In genomic region chr20:50733644-50734349, GRCh38 we compare ENCODE assay signal across 18 cellular contexts. TPM values are rescaled to one million over a fixed set of nuclear protein-coding genes. Genes with fewer than 3 reads are reported as not detected.
DNase-seq lines count a peak whose midpoint lies in the region; ATAC-seq, FAIRE-seq and TF ChIP-seq lines count a peak whose summit lies in the region.
"Had no signal": no experiment of that assay in that cellular context is flagged by ENCODE, and none has a peak within 500 bp of the region (broad histone marks: within the 10 kb centered on the region; RNA-seq: fewer than 3 reads in every experiment).

No MANE protein-coding gene starts in this region.

- peaks cover 10 to 39% (median 28%) of the 10 kb centered on the region in 10 experiments; a peak in 19 of 20 replicates for H3K4me1 ChIP-seq in BLaER1 treated with 17β-estradiol and CSF1 and Interleukin-3, amounts not matched to agents 10 nM and 100 nM
- H3K4me1 ChIP-seq in GM12878 (ENCODE audit: control insufficient read depth, insufficient read depth, low read length) = peaks cover 5% of the 10 kb centered on the region; the same call in 1 of the 2 replicates
- H3K4me1 ChIP-seq in lower lobe of right lung = peaks cover 30% of the 10 kb centered on the region
- H3K4me1 ChIP-seq: BE2C had no signal

- RAD21 ChIA-PET in GM12878 (lab: Charles Lee; ENCODE audit: unreplicated experiment) = interaction anchor here (0.7 kb wide), 1 partner anchor 16 kb away, joined by 3 read pairs; no protein-coding TSS in a partner anchor

- no peak overlapping the region for H3K9ac ChIP-seq in BLaER1 treated with 17β-estradiol and CSF1 and Interleukin-3, amounts not matched to agents 10 nM and 100 nM
- no peak overlapping the region for H3K9ac ChIP-seq in GM12878 (ENCODE audit: control insufficient read depth, insufficient read depth, low read length)

- peaks cover 0 to 33% (median 0%) of the 10 kb centered on the region in 11 experiments; a peak in 3 of 22 replicates for H4K20me1 ChIP-seq in BLaER1 treated with 17β-estradiol and CSF1 and Interleukin-3, amounts not matched to agents 10 nM and 100 nM
- no peaks in the 10 kb centered on the region for H4K20me1 ChIP-seq in GM12878 (ENCODE audit: control insufficient read depth, insufficient read depth)

- WGBS in GM12878 (ENCODE audit: insufficient coverage, insufficient replicate concordance, low lambda C conversion rate, missing lambda C conversion rate) = 50% methylated on average over 1 of the region's 1 CpG

- peak overlapping the region in 8 of 11 experiments; percentile 89 to 97 (median 95); a peak in 16 of 22 replicates for H3K4me2 ChIP-seq in BLaER1 treated with 17β-estradiol and CSF1 and Interleukin-3, amounts not matched to agents 10 nM and 100 nM
- H3K4me2 ChIP-seq in GM12878 (ENCODE audit: control insufficient read depth, insufficient read depth) = no peak overlapping the region; the same call in 1 of the 2 replicates

- no peak overlapping the region for H2AFZ ChIP-seq in GM12878 (ENCODE audit: control insufficient read depth, low read depth, low read length)

- H3K9me3 ChIP-seq in BLaER1 treated with 17β-estradiol and CSF1 and Interleukin-3, amounts not matched to agents 10 nM and 100 nM (replicated peaks in 1 of 11) = no peaks in the 10 kb centered on the region
- no peaks in the 10 kb centered on the region for H3K9me3 ChIP-seq in GM12878 (replicated peaks; ENCODE audit: control insufficient read depth, insufficient read depth, low read length)
- no peaks in the 10 kb centered on the region for H3K9me3 ChIP-seq in lower lobe of right lung
- H3K9me3 ChIP-seq: BE2C had no signal

- no peak for TF ChIP-seq EP300 in GM12878 (IDR thresholded peaks at IDR 0.05; ENCODE audit: borderline replicate concordance in 1 of 2, control insufficient read depth in 1 of 2, low read depth in 2 of 2, low read length in 2 of 2)

- POLR2A ChIA-PET in GM12878 (lab: Charles Lee) = no interaction called here

- no peak overlapping the region for H3K4me3 ChIP-seq in BLaER1 treated with 17β-estradiol and CSF1 and Interleukin-3, amounts not matched to agents 10 nM and 100 nM
- H3K4me3 ChIP-seq in GM12878 = no peak overlapping the region
- peak overlapping the region; percentile 93 for H3K4me3 ChIP-seq in lower lobe of right lung

- peaks cover 6% of the 10 kb centered on the region for H3K79me2 ChIP-seq in GM12878 (ENCODE audit: control insufficient read depth, insufficient read depth, low read length)

- no TSS peak for BruUV-seq in GM12878 (replicated peaks; lab: Mats Ljungman, UMichigan)

- no peak for TF ChIP-seq CTCF in GM12878 (IDR thresholded peaks at IDR 0.05 in 2 of 3, conservative IDR thresholded peaks at IDR 0.05 in 1 of 3; ENCODE audit: control insufficient read depth in 2 of 3, extremely low read depth in 1 of 3, insufficient read depth in 1 of 3, low read depth in 3 of 3, low read length in 3 of 3)
- no peak for TF ChIP-seq CTCF in lower lobe of right lung (IDR thresholded peaks at IDR 0.05)

- H3K27me3 ChIP-seq in BLaER1 treated with 17β-estradiol and CSF1 and Interleukin-3, amounts not matched to agents 10 nM and 100 nM = no peaks in the 10 kb centered on the region
- H3K27me3 ChIP-seq in GM12878 (replicated peaks in 1 of 2; ENCODE audit: control insufficient read depth in 2 of 2, insufficient read depth in 2 of 2, low read length in 1 of 2) (no peaks in the 10 kb centered on the region), lower lobe of right lung (ENCODE audit: low read depth) (peaks cover 4% of the 10 kb centered on the region)
- H3K27me3 ChIP-seq: BE2C had no signal

- peak; percentile 54 for FAIRE-seq in HTR-8/SVneo (lab: Jason Lieb, UNC)
- FAIRE-seq in GM12878 (lab: Jason Lieb, UNC) = no peak
- FAIRE-seq: G401.6 had no signal

- CTCF ChIA-PET in GM12878 (lab: Yijun Ruan, JAX) = interaction anchor here (0.6 to 1.5 kb wide), 4 partner anchors 16 to 60 kb away, joined by 3 to 14 read pairs (median 5); no protein-coding TSS in a partner anchor

- peaks cover 0 to 32% (median 11%) of the 10 kb centered on the region in 11 experiments; a peak in 11 of 22 replicates for H3K36me3 ChIP-seq in BLaER1 treated with 17β-estradiol and CSF1 and Interleukin-3, amounts not matched to agents 10 nM and 100 nM
- H3K36me3 ChIP-seq in GM12878 (ENCODE audit: control insufficient read depth in 2 of 2, insufficient read depth in 2 of 2, low read length in 1 of 2) (no peaks in the 10 kb centered on the region), lower lobe of right lung (no peaks in the 10 kb centered on the region)
- H3K36me3 ChIP-seq: BE2C had no signal

- SMC1A ChIA-PET in GM12878 (lab: Charles Lee; ENCODE audit: uncharacterized antibody, unreplicated experiment) = no interaction called here

- intact Hi-C loops in GM12878 (cut with micrococcal nuclease; ENCODE audit: unreplicated experiment) (loop anchor here (10.0 kb wide), 1 partner anchor 549 kb away; no protein-coding TSS in a partner anchor), lower lobe of right lung (cut with DNase I) (no loop called here)

- no peak overlapping the region for H3K27ac ChIP-seq in BLaER1 treated with 17β-estradiol and CSF1 and Interleukin-3, amounts not matched to agents 10 nM and 100 nM
- H3K27ac ChIP-seq in GM12878 (ENCODE audit: control insufficient read depth, insufficient read depth) (no peak overlapping the region), lower lobe of right lung (peak overlapping the region; percentile 93)

- no peak for TF ChIP-seq POLR2A in GM12878 (IDR thresholded peaks at IDR 0.05; ENCODE audit: low read depth, low read length)
- TF ChIP-seq POLR2A in erythroblast (IDR thresholded peaks at IDR 0.05; ENCODE audit: low read length) = no peak

- DNase-seq in HTR-8/SVneo (ENCODE audit: insufficient read length, low spot score) = no peak
- DNase-seq in GM12878 (ENCODE audit: low read depth, low spot score) = no peak
- no peak for DNase-seq in lower lobe of right lung
- DNase-seq in amniotic stem cell (lab: John Stamatoyannopoulos, UW) = no peak
- no peak for DNase-seq in erythroblast (lab: John Stamatoyannopoulos, UW)
- no peak for DNase-seq in CD1c-positive myeloid dendritic cell (ENCODE audit: extremely low spot score)
- no peak for DNase-seq in HuH-7.5 (ENCODE audit: low spot score)
- DNase-seq: activated CD4-positive, alpha-beta T cell treated with anti-CD3 and anti-CD28 coated beads for 48 hours; activated effector memory CD4-positive, alpha-beta T cell treated with Interleukin-2 at 50 U/mL for 16 hours; BE2C; cerebellar nuclear complex; NCI-H2171 treated with DMSO at 0.1 percent for 48 hours; stimulated activated CD4-positive, alpha-beta T cell treated with anti-CD3 and anti-CD28 coated beads, Interleukin-4, amount 100 ng/mL, for 4 hours; stimulated activated naive CD4-positive, alpha-beta T cell; T-helper 1 cell had no signal

- in situ Hi-C loops in GM12878 (cut with MboI) = no loop called here

- no peak for ATAC-seq in GM12878
- ATAC-seq in lower lobe of right lung = no peak
- ATAC-seq: esophagus mucosa had no signal

- no peak for TF ChIP-seq RAD21 in GM12878 (IDR thresholded peaks at IDR 0.05; ENCODE audit: insufficient read depth, low read depth, low read length)

TF ChIP-seq in GM12878, 131 proteins besides CTCF, POLR2A, EP300 and RAD21 (continues in another document):
- TF ChIP-seq ETV6 (conservative IDR thresholded peaks at IDR 0.05 in 1 of 2, IDR thresholded peaks at IDR 0.05 in 1 of 2; ENCODE audit: borderline replicate concordance in 1 of 2, low read depth in 1 of 2) (peak in 1 of 2 experiments; percentile 4; a peak in 1 of 4 replicates), NFXL1 (IDR thresholded peaks at IDR 0.05; ENCODE audit: borderline replicate concordance) (peak; percentile 83)

RNA-seq across cellular contexts. Expression of gene PARD6B, which starts 2.4 kb away (rescaled TPM):
- total RNA-seq in GM12878 (2013; cell fraction: nucleolus; rRNA removed) = 5.4 and 5.5 TPM in 2 replicates
- total RNA-seq in GM12878 (2014; rRNA removed) = 2.1 and 2.6 TPM in 2 replicates
- total RNA-seq in GM12878 (2014; rRNA removed; fragmentation: Illumina TruSeq; extraction: Trizol) = 3.0 and 3.1 TPM in 2 replicates
- 4.3 and 4.7 TPM in 2 replicates for total RNA-seq in GM12878 (2021)
- 0.54 TPM for polyA plus RNA-seq in GM12878 (2011; ENCODE audit: low read depth)
- polyA plus RNA-seq in GM12878 (2011; rRNA removed) = 1.3 and 2.6 TPM in 2 replicates
- polyA plus RNA-seq in GM12878 (2011; cell fraction: cytosol; rRNA removed) = 0.57 and 0.67 TPM in 2 replicates
- 0.55 and 0.63 TPM in 2 replicates for polyA plus RNA-seq in GM12878 (2011; cell fraction: nucleus; rRNA removed)
- 0.60 and 0.88 TPM in 2 replicates for polyA plus RNA-seq in GM12878 (2012)
- polyA plus RNA-seq in GM12878 (2014; fragmentation: Illumina TruSeq; extraction: Trizol) = 0.65 and 1.1 TPM in 2 replicates
- 1 to 10 TPM in 1 of 2 experiments, under 1 TPM in 1; 0.57 to 1.9 TPM for polyA plus RNA-seq in GM12878 (2014; fragmentation: Nextera tagmentation; extraction: Ambion mirVana)
- 0.85 and 0.86 TPM in 2 replicates for polyA plus RNA-seq in GM12878 (2014; rRNA removed)
- 1 to 10 TPM; 2.5 to 3.0 TPM for polyA plus RNA-seq in GM12878 (2016; fragmentation: Nextera tagmentation; extraction: Ambion mirVana)
- polyA minus RNA-seq in GM12878 (2011; rRNA and poly(A)+ RNA removed) = 1.2 and 1.8 TPM in 2 replicates
- 1.2 and 1.6 TPM in 2 replicates for polyA minus RNA-seq in GM12878 (2011; cell fraction: cytosol; rRNA and poly(A)+ RNA removed)
- 0.73 and 1.1 TPM in 2 replicates for polyA minus RNA-seq in GM12878 (2011; cell fraction: nucleus; rRNA and poly(A)+ RNA removed)
- 32.5 TPM for total RNA-seq in lower lobe of right lung

RNA-seq across cellular contexts. Expression of gene RIPOR3, which starts 42.5 kb away (rescaled TPM):
- not detected in 2 replicates for total RNA-seq in GM12878 (2013; cell fraction: nucleolus; rRNA removed)
- not detected in 2 replicates for total RNA-seq in GM12878 (2014; rRNA removed)
- not detected in 2 replicates for total RNA-seq in GM12878 (2014; rRNA removed; fragmentation: Illumina TruSeq; extraction: Trizol)
- total RNA-seq in GM12878 (2021) = 0.05 TPM in 1 of 2 replicates, not detected in the other
- polyA plus RNA-seq in GM12878 (2011; ENCODE audit: low read depth) = 0.10 TPM
- polyA plus RNA-seq in GM12878 (2011; rRNA removed) = not detected in 2 replicates
- not detected in 2 replicates for polyA plus RNA-seq in GM12878 (2011; cell fraction: cytosol; rRNA removed)
- 0.07 TPM in 1 of 2 replicates, not detected in the other for polyA plus RNA-seq in GM12878 (2011; cell fraction: nucleus; rRNA removed)
- 0.32 and 0.50 TPM in 2 replicates for polyA plus RNA-seq in GM12878 (2012)
- polyA plus RNA-seq in GM12878 (2014; fragmentation: Illumina TruSeq; extraction: Trizol) = 0.07 TPM in 1 of 2 replicates, not detected in the other
- polyA plus RNA-seq in GM12878 (2014; fragmentation: Nextera tagmentation; extraction: Ambion mirVana) = not detected
- 0.04 TPM in 1 of 2 replicates, not detected in the other for polyA plus RNA-seq in GM12878 (2014; rRNA removed)
- polyA plus RNA-seq in GM12878 (2016; fragmentation: Nextera tagmentation; extraction: Ambion mirVana) = under 1 TPM; 0.17 to 0.55 TPM
- polyA minus RNA-seq in GM12878 (2011; rRNA and poly(A)+ RNA removed) = not detected in 2 replicates
- not detected in 2 replicates for polyA minus RNA-seq in GM12878 (2011; cell fraction: cytosol; rRNA and poly(A)+ RNA removed)
- polyA minus RNA-seq in GM12878 (2011; cell fraction: nucleus; rRNA and poly(A)+ RNA removed) = not detected in 2 replicates
- 11.0 TPM for total RNA-seq in lower lobe of right lung

Comparison
In these comparisons a context has a peak if more than half of its experiments do, and no peak if none do; other contexts are left out.
1. RNA of gene RIPOR3, which starts 42.5 kb away (total RNA-seq): 11.0 TPM in lower lobe of right lung (single experiment); 0.05 TPM in GM12878; every median in the first group is over 10 times any median in the second.